Comparison of ENCODE assay signal across 8 cellular contexts in genomic region chr17:21452377-21453143, GRCh38.
A peak's percentile ranks its signal among the peaks of the same experiment; 100 is the strongest.
DNase-seq lines count a peak whose midpoint lies in the region; ATAC-seq and TF ChIP-seq lines count a peak whose summit lies in the region.

No MANE protein-coding gene starts in this region.

- no peaks in the 10 kb centered on the region for H3K27me3 ChIP-seq in CD8-positive, alpha-beta memory T cell (ENCODE audit: insufficient read depth, low read length, poor library complexity, severe bottlenecking)

- peaks cover 0 to 3% (median 0%) of the 10 kb centered on the region in 5 donors for H3K9me3 Mint-ChIP-seq in CD8-positive, alpha-beta memory T cell
- H3K9me3 Mint-ChIP-seq in activated naive CD4-positive, alpha-beta T cell treated with anti-CD3 and anti-CD28 coated beads, Interleukin-2, amount 10 ng/mL, durations not matched to agents 7 days and 5 days: no peaks in the 10 kb centered on the region
- H3K9me3 Mint-ChIP-seq in glutamatergic neuron (ENCODE audit: unreplicated experiment): peaks cover 27% of the 10 kb centered on the region

- H3K36me3 Mint-ChIP-seq in CD8-positive, alpha-beta memory T cell: no peaks in the 10 kb centered on the region
- H3K36me3 Mint-ChIP-seq in activated naive CD4-positive, alpha-beta T cell treated with anti-CD3 and anti-CD28 coated beads, Interleukin-2, amount 10 ng/mL, durations not matched to agents 7 days and 5 days: no peaks in the 10 kb centered on the region
- H3K36me3 Mint-ChIP-seq in glutamatergic neuron (ENCODE audit: unreplicated experiment): no peaks in the 10 kb centered on the region

- peak overlapping the region in 1 of 8 donors; percentile 56 for H3K27ac Mint-ChIP-seq in CD8-positive, alpha-beta memory T cell
- no peak overlapping the region for H3K27ac Mint-ChIP-seq in activated naive CD4-positive, alpha-beta T cell treated with anti-CD3 and anti-CD28 coated beads, Interleukin-2, amount 10 ng/mL, durations not matched to agents 7 days and 5 days
- H3K27ac Mint-ChIP-seq in glutamatergic neuron (ENCODE audit: unreplicated experiment): peak overlapping the region; percentile 99

- peak overlapping the region in 5 of 7 donors; percentile 46 to 65 (median 56) for H3K4me3 Mint-ChIP-seq in CD8-positive, alpha-beta memory T cell
- H3K4me3 Mint-ChIP-seq in activated naive CD4-positive, alpha-beta T cell treated with anti-CD3 and anti-CD28 coated beads, Interleukin-2, amount 10 ng/mL, durations not matched to agents 7 days and 5 days: no peak overlapping the region
- H3K4me3 Mint-ChIP-seq in glutamatergic neuron (ENCODE audit: unreplicated experiment): peak overlapping the region; percentile 81

- DNase-seq in CD8-positive, alpha-beta memory T cell: peak in 1 of 5 donors; percentile 42
- peak; percentile 90 for DNase-seq in MV-4-11 (lab: John Stamatoyannopoulos, UW)
- DNase-seq in activated naive CD4-positive, alpha-beta T cell treated with anti-CD3 and anti-CD28 coated beads, Interleukin-2, amount 10 ng/mL, durations not matched to agents 7 days and 5 days: peak; percentile 52
- DNase-seq in glutamatergic neuron: peak; percentile 72
- DNase-seq in non-pigmented ciliary epithelial cell (ENCODE audit: low read depth): peak; percentile 18
- DNase-seq in RKO (ENCODE audit: low spot score): no peak

- POLR2A ChIA-PET in CD8-positive, alpha-beta memory T cell (lab: Charles Lee): no interaction called here

- H3K9me3 ChIP-seq in CD8-positive, alpha-beta memory T cell (ENCODE audit: low read length): no peaks in the 10 kb centered on the region

- peaks cover 11 to 19% (median 15%) of the 10 kb centered on the region in 3 donors for H3K4me1 Mint-ChIP-seq in CD8-positive, alpha-beta memory T cell
- H3K4me1 Mint-ChIP-seq in activated naive CD4-positive, alpha-beta T cell treated with anti-CD3 and anti-CD28 coated beads, Interleukin-2, amount 10 ng/mL, durations not matched to agents 7 days and 5 days: peaks cover 26% of the 10 kb centered on the region
- H3K4me1 Mint-ChIP-seq in glutamatergic neuron (ENCODE audit: low read depth, unreplicated experiment): peaks cover 27% of the 10 kb centered on the region

- H3K4me3 ChIP-seq in CD8-positive, alpha-beta memory T cell (ENCODE audit: low read length): no peak overlapping the region

- CTCF ChIA-PET in CD8-positive, alpha-beta memory T cell (lab: Charles Lee): no interaction called here
- CTCF ChIA-PET in activated naive CD4-positive, alpha-beta T cell treated with anti-CD3 and anti-CD28 coated beads, Interleukin-2, amount 10 ng/mL, durations not matched to agents 7 days and 5 days (lab: Charles Lee): interaction anchor here (0.7 kb wide), 1 partner anchor 36 kb away, joined by 3 read pairs; no protein-coding TSS in a partner anchor

- peaks cover 4% of the 10 kb centered on the region for H3K4me1 ChIP-seq in CD8-positive, alpha-beta memory T cell (ENCODE audit: insufficient read depth, low read length)

- no peaks in the 10 kb centered on the region for H3K36me3 ChIP-seq in CD8-positive, alpha-beta memory T cell (ENCODE audit: insufficient read depth, low read length)

- H3K27ac ChIP-seq in CD8-positive, alpha-beta memory T cell (ENCODE audit: low read depth, low read length): no peak overlapping the region

- peaks cover 24 to 53% of the 10 kb centered on the region in 2 donors for H3K27me3 Mint-ChIP-seq in CD8-positive, alpha-beta memory T cell
- peaks cover 64% of the 10 kb centered on the region for H3K27me3 Mint-ChIP-seq in activated naive CD4-positive, alpha-beta T cell treated with anti-CD3 and anti-CD28 coated beads, Interleukin-2, amount 10 ng/mL, durations not matched to agents 7 days and 5 days
- peaks cover 19% of the 10 kb centered on the region for H3K27me3 Mint-ChIP-seq in glutamatergic neuron (ENCODE audit: unreplicated experiment)

- peak; percentile 80 for TF ChIP-seq CTCF in glutamatergic neuron (IDR thresholded peaks at IDR 0.05; ENCODE audit: partially characterized antibody, unreplicated experiment)

- ATAC-seq in HG03378 (IDR thresholded peaks at IDR 0.05; ENCODE audit: unreplicated experiment) (no peak), GM18498 (IDR thresholded peaks at IDR 0.05; ENCODE audit: unreplicated experiment) (no peak)
